In genomic region chr19:18677156-18677555, GRCh38 we compare ENCODE assay signal across 2 cellular contexts.
TF ChIP-seq lines count a peak whose summit lies in the region.

No MANE protein-coding gene starts in this region.

TF ChIP-seq in HepG2, 621 proteins besides CTCF, POLR2A, EP300 and RAD21:
- TF ChIP-seq ZFP91 (CRISPR knock-in tag; IDR thresholded peaks at IDR 0.05; ENCODE audit: borderline replicate concordance) (0 out of 2 replicates have a peak, but pooled peaks have one; percentile 14), CHD2 (IDR thresholded peaks at IDR 0.05; ENCODE audit: low read depth, low read length) (no peak), ZNF280B (CRISPR knock-in tag; IDR thresholded peaks at IDR 0.05; ENCODE audit: borderline replicate concordance) (peak; percentile 79; the same call in 1 of the 2 replicates), ZHX1 (CRISPR knock-in tag; IDR thresholded peaks at IDR 0.05; ENCODE audit: low read depth) (no peak), AKAP8 (CRISPR knock-in tag; IDR thresholded peaks at IDR 0.05) (no peak), ZNF597 (CRISPR knock-in tag; IDR thresholded peaks at IDR 0.05) (no peak), ZBTB20 (CRISPR knock-in tag; IDR thresholded peaks at IDR 0.05; ENCODE audit: borderline replicate concordance, low read depth) (0 out of 2 replicates have a peak, but pooled peaks have one; percentile 46), CBX2 (IDR thresholded peaks at IDR 0.05; ENCODE audit: low read depth, low read length) (no peak), CBX2 (CRISPR knock-in tag; IDR thresholded peaks at IDR 0.05; ENCODE audit: low read depth) (no peak), ZBTB21 (CRISPR knock-in tag; IDR thresholded peaks at IDR 0.05) (no peak), PITX1 (CRISPR knock-in tag; IDR thresholded peaks at IDR 0.05) (peak; percentile 31; the same call in 1 of the 2 replicates), ZNF790 (CRISPR knock-in tag; IDR thresholded peaks at IDR 0.05; ENCODE audit: borderline replicate concordance) (no peak)
TF ChIP-seq in HepG2: peak in this region for 4.

TF ChIP-seq in K562, 482 proteins besides CTCF, POLR2A, EP300 and RAD21:
- TF ChIP-seq CHD1 (IDR thresholded peaks at IDR 0.05; ENCODE audit: low read length) (no peak), NR2C1 (IDR thresholded peaks at IDR 0.05) (no peak), NR2C1 (tag; IDR thresholded peaks at IDR 0.05) (no peak), PHF21A (IDR thresholded peaks at IDR 0.05; ENCODE audit: borderline replicate concordance, low read depth) (no peak), FOXK2 (conservative IDR thresholded peaks at IDR 0.05 in 1 of 2, IDR thresholded peaks at IDR 0.05 in 1 of 2; ENCODE audit: low read depth in 2 of 2) (no peak), DEAF1 (CRISPR knock-in tag; IDR thresholded peaks at IDR 0.05) (no peak), FOXA1 (IDR thresholded peaks at IDR 0.05; ENCODE audit: borderline replicate concordance) (no peak), ZNF561 (CRISPR knock-in tag; conservative IDR thresholded peaks at IDR 0.05) (no peak), KLF10 (CRISPR knock-in tag; IDR thresholded peaks at IDR 0.05) (no peak), ZBTB33 (CRISPR knock-in tag; IDR thresholded peaks at IDR 0.05) (no peak), ZNF778 (CRISPR knock-in tag; IDR thresholded peaks at IDR 0.05) (no peak), ILF3 (IDR thresholded peaks at IDR 0.05; ENCODE audit: borderline replicate concordance) (no peak), KLF13 (tag; IDR thresholded peaks at IDR 0.05; ENCODE audit: borderline replicate concordance, low read depth) (no peak), POLR2AphosphoS5 (IDR thresholded peaks at IDR 0.05; ENCODE audit: control insufficient read depth, insufficient read depth, low read depth, low read length) (no peak), MTA2 (IDR thresholded peaks at IDR 0.05; ENCODE audit: low read depth) (no peak), CEBPB (tag; IDR thresholded peaks at IDR 0.05) (no peak), BRF1 (IDR thresholded peaks at IDR 0.05; ENCODE audit: borderline replicate concordance, extremely low read depth, insufficient read length) (no peak), HDGF (IDR thresholded peaks at IDR 0.05) (no peak), SRSF3 (IDR thresholded peaks at IDR 0.05; ENCODE audit: insufficient read depth, low read length) (no peak), MCM3 (IDR thresholded peaks at IDR 0.05) (no peak), ERF (CRISPR knock-in tag; IDR thresholded peaks at IDR 0.05) (no peak)
